11 cellular contexts compared by ENCODE assay signal in genomic region chr4:139736257-139736626, GRCh38.
A peak's percentile ranks its signal among the peaks of the same experiment; 100 is the strongest.
DNase-seq lines count a peak whose midpoint lies in the region; ATAC-seq and TF ChIP-seq lines count a peak whose summit lies in the region.
"Had no signal": no experiment of that assay in that cellular context is flagged by ENCODE, and none has a peak within 500 bp of the region (broad histone marks: within the 10 kb centered on the region; RNA-seq: fewer than 3 reads in every experiment).

No MANE protein-coding gene starts in this region.

- H3K9me3 ChIP-seq in cardiac muscle cell (ENCODE audit: low read depth) (no peaks in the 10 kb centered on the region), muscle layer of colon (ENCODE audit: low read length) (no peaks in the 10 kb centered on the region)
- H3K9me3 ChIP-seq: colonic mucosa had no signal

- peaks cover 63% of the 10 kb centered on the region for H3K27me3 Mint-ChIP-seq in central memory CD8-positive, alpha-beta T cell
- no peaks in the 10 kb centered on the region for H3K27me3 Mint-ChIP-seq in type B pancreatic cell

- H3K4me3 Mint-ChIP-seq in central memory CD8-positive, alpha-beta T cell, result peak overlapping the region; percentile 20
- H3K4me3 Mint-ChIP-seq in type B pancreatic cell, result peak overlapping the region; percentile 79
- H3K4me3 Mint-ChIP-seq: stimulated activated effector memory CD8-positive, alpha-beta T cell treated with anti-CD3 and anti-CD28 coated beads, Interleukin-12 subunit alpha, Interleukin-12 subunit beta, amount 100 ng/mL, for 72 hours had no signal

- in situ Hi-C loops in GM13977 (cut with MboI; ENCODE audit: low pct_unique_long_range_greater_than_20kb, low sequenced_read_pairs, unreplicated experiment), result no loop called here

- TF ChIP-seq CTCF in cardiac muscle cell (IDR thresholded peaks at IDR 0.05; ENCODE audit: low read depth, low read length), result no peak
- TF ChIP-seq CTCF in type B pancreatic cell (conservative IDR thresholded peaks at IDR 0.05), result no peak
- TF ChIP-seq CTCF in GM13977 (IDR thresholded peaks at IDR 0.05; ENCODE audit: extremely low read depth, insufficient read depth, missing control alignments), result no peak

- H3K27me3 ChIP-seq in cardiac muscle cell (no peaks in the 10 kb centered on the region), muscle layer of colon (ENCODE audit: control insufficient read depth in 1 of 2, insufficient read depth in 2 of 2, low read length in 2 of 2) (no peaks in the 10 kb centered on the region)
- H3K27me3 ChIP-seq: colonic mucosa had no signal

- intact Hi-C loops in left cardiac atrium (cut with DNase I), result loop anchor here (10.0 kb wide), 3 partner anchors 79 to 269 kb away; no protein-coding TSS in a partner anchor

- no peaks in the 10 kb centered on the region for H3K36me3 Mint-ChIP-seq in central memory CD8-positive, alpha-beta T cell (ENCODE audit: insufficient read depth)
- no peaks in the 10 kb centered on the region for H3K36me3 Mint-ChIP-seq in type B pancreatic cell
- H3K36me3 Mint-ChIP-seq: stimulated activated effector memory CD8-positive, alpha-beta T cell treated with anti-CD3 and anti-CD28 coated beads, Interleukin-12 subunit alpha, Interleukin-12 subunit beta, amount 100 ng/mL, for 72 hours had no signal

- no peak overlapping the region for H3K9ac ChIP-seq in muscle layer of colon (ENCODE audit: low read length)

- no peak overlapping the region for H3K27ac Mint-ChIP-seq in central memory CD8-positive, alpha-beta T cell (ENCODE audit: low read depth)
- H3K27ac Mint-ChIP-seq in type B pancreatic cell, result peak overlapping the region; percentile 83
- H3K27ac Mint-ChIP-seq: stimulated activated effector memory CD8-positive, alpha-beta T cell treated with anti-CD3 and anti-CD28 coated beads, Interleukin-12 subunit alpha, Interleukin-12 subunit beta, amount 100 ng/mL, for 72 hours had no signal

- ATAC-seq in left cardiac atrium, result no peak
- no peak for ATAC-seq in central memory CD8-positive, alpha-beta T cell (replicated peaks; ENCODE audit: extremely low read depth, poor library complexity, severe bottlenecking)

- H3K4me3 ChIP-seq in cardiac muscle cell (no peak overlapping the region), muscle layer of colon (ENCODE audit: low read depth in 1 of 2, low read length in 2 of 2) (no peak overlapping the region)

- peaks cover 10% of the 10 kb centered on the region for H3K4me1 Mint-ChIP-seq in central memory CD8-positive, alpha-beta T cell
- peaks cover 62% of the 10 kb centered on the region for H3K4me1 Mint-ChIP-seq in type B pancreatic cell (ENCODE audit: unreplicated experiment)
- H3K4me1 Mint-ChIP-seq: stimulated activated effector memory CD8-positive, alpha-beta T cell treated with anti-CD3 and anti-CD28 coated beads, Interleukin-12 subunit alpha, Interleukin-12 subunit beta, amount 100 ng/mL, for 72 hours had no signal

- H3K27ac ChIP-seq in cardiac muscle cell, result peak overlapping the region; percentile 98
- H3K27ac ChIP-seq in muscle layer of colon (ENCODE audit: low read depth, low read length), result peak overlapping the region; percentile 86
- H3K27ac ChIP-seq: colonic mucosa had no signal

- DNase-seq in cardiac muscle cell (ENCODE audit: low read depth in 1 of 2, low spot score in 1 of 2), result no peak
- DNase-seq in left cardiac atrium, result no peak
- DNase-seq in central memory CD8-positive, alpha-beta T cell (ENCODE audit: low spot score in 2 of 2), result no peak
- no peak for DNase-seq in type B pancreatic cell (ENCODE audit: extremely low spot score, unreplicated experiment)
- DNase-seq in putamen (ENCODE audit: low spot score), result no peak
- DNase-seq in activated CD4-positive, CD25-positive, alpha-beta regulatory T cell treated with anti-CD3 and anti-CD28 coated beads, Interleukin-2, amount 50 U/mL, for 72 hours, result no peak
- DNase-seq in GM13977 (ENCODE audit: low spot score), result no peak
- DNase-seq: activated T-cell treated with anti-CD3 and anti-CD28 coated beads for 4 hours, colonic mucosa had no signal

- H3K4me1 ChIP-seq in cardiac muscle cell (ENCODE audit: low read depth) (peaks cover 66% of the 10 kb centered on the region), muscle layer of colon (ENCODE audit: insufficient read depth, low read length) (peaks cover 20% of the 10 kb centered on the region)
- H3K4me1 ChIP-seq: colonic mucosa had no signal

- no peaks in the 10 kb centered on the region for H3K36me3 ChIP-seq in cardiac muscle cell
- no peaks in the 10 kb centered on the region for H3K36me3 ChIP-seq in muscle layer of colon (ENCODE audit: insufficient read depth, low read length)
- H3K36me3 ChIP-seq: colonic mucosa had no signal

- no peaks in the 10 kb centered on the region for H3K9me3 Mint-ChIP-seq in central memory CD8-positive, alpha-beta T cell
- no peaks in the 10 kb centered on the region for H3K9me3 Mint-ChIP-seq in type B pancreatic cell
- H3K9me3 Mint-ChIP-seq: stimulated activated effector memory CD8-positive, alpha-beta T cell treated with anti-CD3 and anti-CD28 coated beads, Interleukin-12 subunit alpha, Interleukin-12 subunit beta, amount 100 ng/mL, for 72 hours had no signal
